1 cellular context compared by ENCODE assay signal in the genomic region with DNA sequence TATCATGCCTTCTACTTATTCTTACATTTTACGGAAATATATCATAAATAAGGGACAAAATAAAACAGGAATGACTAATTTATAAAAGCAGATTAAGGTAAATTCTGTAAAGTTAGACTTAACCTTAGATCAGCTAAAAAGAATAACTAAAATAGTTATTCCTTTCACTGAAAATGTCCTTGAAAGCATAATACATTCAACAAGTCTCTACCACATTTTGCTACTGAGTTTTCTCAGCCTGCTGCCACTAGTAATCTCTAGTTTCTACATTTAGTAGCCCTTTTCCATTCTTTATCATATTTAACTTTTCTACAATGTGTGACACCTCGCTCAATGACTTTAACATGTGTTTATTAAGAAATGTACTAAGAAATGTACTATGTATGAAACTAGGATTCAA.
TF ChIP-seq lines count a peak whose summit lies in the region.

No MANE protein-coding gene starts in this region.

TF ChIP-seq in GM23338, 12 proteins besides CTCF, POLR2A, EP300 and RAD21:
- TF ChIP-seq, protein P1, sequence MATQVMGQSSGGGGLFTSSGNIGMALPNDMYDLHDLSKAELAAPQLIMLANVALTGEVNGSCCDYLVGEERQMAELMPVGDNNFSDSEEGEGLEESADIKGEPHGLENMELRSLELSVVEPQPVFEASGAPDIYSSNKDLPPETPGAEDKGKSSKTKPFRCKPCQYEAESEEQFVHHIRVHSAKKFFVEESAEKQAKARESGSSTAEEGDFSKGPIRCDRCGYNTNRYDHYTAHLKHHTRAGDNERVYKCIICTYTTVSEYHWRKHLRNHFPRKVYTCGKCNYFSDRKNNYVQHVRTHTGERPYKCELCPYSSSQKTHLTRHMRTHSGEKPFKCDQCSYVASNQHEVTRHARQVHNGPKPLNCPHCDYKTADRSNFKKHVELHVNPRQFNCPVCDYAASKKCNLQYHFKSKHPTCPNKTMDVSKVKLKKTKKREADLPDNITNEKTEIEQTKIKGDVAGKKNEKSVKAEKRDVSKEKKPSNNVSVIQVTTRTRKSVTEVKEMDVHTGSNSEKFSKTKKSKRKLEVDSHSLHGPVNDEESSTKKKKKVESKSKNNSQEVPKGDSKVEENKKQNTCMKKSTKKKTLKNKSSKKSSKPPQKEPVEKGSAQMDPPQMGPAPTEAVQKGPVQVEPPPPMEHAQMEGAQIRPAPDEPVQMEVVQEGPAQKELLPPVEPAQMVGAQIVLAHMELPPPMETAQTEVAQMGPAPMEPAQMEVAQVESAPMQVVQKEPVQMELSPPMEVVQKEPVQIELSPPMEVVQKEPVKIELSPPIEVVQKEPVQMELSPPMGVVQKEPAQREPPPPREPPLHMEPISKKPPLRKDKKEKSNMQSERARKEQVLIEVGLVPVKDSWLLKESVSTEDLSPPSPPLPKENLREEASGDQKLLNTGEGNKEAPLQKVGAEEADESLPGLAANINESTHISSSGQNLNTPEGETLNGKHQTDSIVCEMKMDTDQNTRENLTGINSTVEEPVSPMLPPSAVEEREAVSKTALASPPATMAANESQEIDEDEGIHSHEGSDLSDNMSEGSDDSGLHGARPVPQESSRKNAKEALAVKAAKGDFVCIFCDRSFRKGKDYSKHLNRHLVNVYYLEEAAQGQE (IDR thresholded peaks at IDR 0.05; ENCODE audit: unreplicated experiment), result no peak
- TF ChIP-seq EZH2 (IDR thresholded peaks at IDR 0.05; ENCODE audit: low read depth, unreplicated experiment), result no peak
- TF ChIP-seq EZH2phosphoT487 (IDR thresholded peaks at IDR 0.05; ENCODE audit: unreplicated experiment), result no peak
- no peak for TF ChIP-seq NANOG (IDR thresholded peaks at IDR 0.05; ENCODE audit: borderline replicate concordance)
- TF ChIP-seq STAT1 (IDR thresholded peaks at IDR 0.05; ENCODE audit: unreplicated experiment), result no peak
- no peak for TF ChIP-seq POLR2AphosphoS5 (IDR thresholded peaks at IDR 0.05; ENCODE audit: low read depth)
- no peak for TF ChIP-seq ZNF331 (CRISPR knock-in tag; IDR thresholded peaks at IDR 0.05; ENCODE audit: low read depth)
- no peak for TF ChIP-seq ETS1 (IDR thresholded peaks at IDR 0.05)
- TF ChIP-seq CREB1 (CRISPR knock-in tag; IDR thresholded peaks at IDR 0.05; ENCODE audit: low read depth), result no peak
TF ChIP-seq in GM23338: peak in this region for 0.
